18 cellular contexts compared by ENCODE assay signal in the genomic region with DNA sequence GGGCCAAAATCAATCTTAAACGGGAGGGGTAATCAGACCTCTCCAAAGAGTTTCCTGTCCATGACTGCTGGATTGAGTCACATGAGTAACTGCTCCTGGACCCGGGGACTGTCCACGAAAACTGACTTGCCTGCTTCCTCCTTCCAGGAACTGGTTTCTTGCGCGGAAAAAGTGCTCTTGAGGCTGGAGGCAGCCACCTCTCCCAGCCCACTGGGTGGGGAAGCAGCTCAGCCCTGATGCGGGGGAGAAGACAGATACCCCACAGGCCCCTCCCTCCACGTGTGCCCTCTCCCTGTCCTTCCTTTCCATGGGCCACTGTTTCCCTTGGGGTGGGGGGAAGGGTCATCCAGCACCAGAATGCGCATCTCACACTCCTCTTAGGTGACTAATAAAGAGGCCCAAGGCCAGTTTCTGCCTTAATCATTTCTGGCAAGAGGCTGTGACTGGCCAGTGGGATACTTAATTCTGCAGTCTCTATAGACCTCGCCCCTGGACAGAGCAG. TPM values are rescaled to one million over a fixed set of nuclear protein-coding genes. Genes with fewer than 3 reads are reported as not detected.
A peak's percentile ranks its signal among the peaks of the same experiment; 100 is the strongest.
DNase-seq lines count a peak whose midpoint lies in the region; TF ChIP-seq lines count a peak whose summit lies in the region.
"Had no signal": no experiment of that assay in that cellular context is flagged by ENCODE, and none has a peak within 500 bp of the region (broad histone marks: within the 10 kb centered on the region; RNA-seq: fewer than 3 reads in every experiment).

No MANE protein-coding gene starts in this region.

- H3K4me3 Mint-ChIP-seq in HFFc6, result no peak overlapping the region
- H3K4me3 Mint-ChIP-seq in endothelial cell (ENCODE audit: unreplicated experiment), result peak overlapping the region; percentile 35
- H3K4me3 Mint-ChIP-seq: activated CD4-positive, alpha-beta T cell treated with anti-CD3 and anti-CD28 coated beads for 36 hours; T-helper 2 cell treated with Interferon-gamma antibody and Interleukin-4, amounts not matched to agents 5 μg/mL and 100 μg/mL, for 36 hours had no signal

- H3K4me1 ChIP-seq in liver (ENCODE audit: control insufficient read depth in 4 of 4, insufficient read depth in 4 of 4, low read length in 3 of 4), result peaks cover 0 to 17% (median 9%) of the 10 kb centered on the region in 4 donors
- no peaks in the 10 kb centered on the region for H3K4me1 ChIP-seq in BE2C
- H3K4me1 ChIP-seq in smooth muscle cell (ENCODE audit: low read depth), result no peaks in the 10 kb centered on the region

- no peak overlapping the region for H2AFZ ChIP-seq in smooth muscle cell (ENCODE audit: low read depth)

- H3K9me3 Mint-ChIP-seq in HFFc6 (no peaks in the 10 kb centered on the region), endothelial cell (ENCODE audit: unreplicated experiment) (no peaks in the 10 kb centered on the region)
- H3K9me3 Mint-ChIP-seq: T-helper 2 cell treated with Interferon-gamma antibody and Interleukin-4, amounts not matched to agents 5 μg/mL and 100 μg/mL, for 36 hours had no signal

- DNase-seq in AG08396 (ENCODE audit: low spot score) (peak; percentile 46), HFFc6 (peak; percentile 9), endothelial cell (ENCODE audit: low spot score) (no peak), BE2C (no peak), caudate nucleus (lab: John Stamatoyannopoulos, UW) (no peak), T1000 (lab: John Stamatoyannopoulos, UW) (no peak), smooth muscle cell (lab: John Stamatoyannopoulos, UW; ENCODE audit: unreplicated experiment) (no peak)
- DNase-seq: activated CD4-positive, alpha-beta T cell treated with anti-CD3 and anti-CD28 coated beads for 36 hours; activated naive CD4-positive, alpha-beta T cell treated with anti-CD3 and anti-CD28 coated beads, Interleukin-2, amount 50 U/mL, for 16 hours; Calu3; effector memory CD4-positive, alpha-beta T cell; foreskin melanocyte; NCI-H187; NCI-H510A treated with DMSO at 0.1 percent for 48 hours; stimulated activated CD4-positive, alpha-beta T cell treated with anti-CD3 and anti-CD28 coated beads, Interleukin-1b, Interleukin-23, amount 100 ng/mL, for 48 hours had no signal

- H3K4me1 Mint-ChIP-seq in HFFc6 (ENCODE audit: low read depth) (peaks cover 22% of the 10 kb centered on the region), endothelial cell (ENCODE audit: unreplicated experiment) (no peaks in the 10 kb centered on the region)

- peaks cover 2% of the 10 kb centered on the region for H3K27me3 Mint-ChIP-seq in HFFc6 (ENCODE audit: insufficient read depth)
- H3K27me3 Mint-ChIP-seq in endothelial cell (ENCODE audit: unreplicated experiment), result peaks cover 7% of the 10 kb centered on the region
- H3K27me3 Mint-ChIP-seq: activated CD4-positive, alpha-beta T cell treated with anti-CD3 and anti-CD28 coated beads for 36 hours had no signal

- H3K27me3 ChIP-seq in liver (ENCODE audit: control insufficient read depth in 4 of 4, insufficient read depth in 4 of 4, low read length in 3 of 4) (no peaks in the 10 kb centered on the region), BE2C (no peaks in the 10 kb centered on the region), smooth muscle cell (ENCODE audit: low read depth) (no peaks in the 10 kb centered on the region)
- H3K27me3 ChIP-seq: cardiac muscle cell had no signal

- H3K9ac ChIP-seq in liver (ENCODE audit: low read depth in 1 of 2, low read length in 2 of 2) (no peak overlapping the region), smooth muscle cell (ENCODE audit: low read depth) (no peak overlapping the region)

- H3K27ac Mint-ChIP-seq in HFFc6, result peak overlapping the region; percentile 50
- H3K27ac Mint-ChIP-seq in endothelial cell (ENCODE audit: unreplicated experiment), result peak overlapping the region; percentile 20
- H3K27ac Mint-ChIP-seq: activated CD4-positive, alpha-beta T cell treated with anti-CD3 and anti-CD28 coated beads for 36 hours; T-helper 2 cell treated with Interferon-gamma antibody and Interleukin-4, amounts not matched to agents 5 μg/mL and 100 μg/mL, for 36 hours had no signal

- no peaks in the 10 kb centered on the region for H3K9me3 ChIP-seq in liver (ENCODE audit: control insufficient read depth in 4 of 4, low read length in 3 of 4)
- H3K9me3 ChIP-seq in BE2C, result no peaks in the 10 kb centered on the region
- H3K9me3 ChIP-seq in smooth muscle cell (replicated peaks; ENCODE audit: low read depth), result no peaks in the 10 kb centered on the region

- 54% methylated on average over 9 of the region's 9 CpGs for WGBS in liver
- 96% methylated on average over 9 of the region's 9 CpGs for WGBS in smooth muscle cell (ENCODE audit: low lambda C conversion rate)

- H4K20me1 ChIP-seq in smooth muscle cell (ENCODE audit: low read depth), result peaks cover 10% of the 10 kb centered on the region

- no peaks in the 10 kb centered on the region for H3F3A ChIP-seq in smooth muscle cell (ENCODE audit: low read depth)

- TF ChIP-seq CTCF in HFFc6 (IDR thresholded peaks at IDR 0.05) (no peak), endothelial cell (IDR thresholded peaks at IDR 0.05; ENCODE audit: unreplicated experiment) (no peak), liver (IDR thresholded peaks at IDR 0.05; ENCODE audit: low read depth, low read length, missing input control) (no peak), BE2C (IDR thresholded peaks at IDR 0.05; ENCODE audit: low read depth, low read length) (no peak), smooth muscle cell (IDR thresholded peaks at IDR 0.05; ENCODE audit: borderline replicate concordance, insufficient read depth, poor library complexity, severe bottlenecking) (no peak)

- peak overlapping the region; percentile 28 to 46 for H3K27ac ChIP-seq in liver (ENCODE audit: low read depth in 1 of 2, low read length in 2 of 2)
- no peak overlapping the region for H3K27ac ChIP-seq in caudate nucleus (ENCODE audit: low read depth, low read length)
- H3K27ac ChIP-seq in smooth muscle cell (ENCODE audit: low read depth), result no peak overlapping the region
- H3K27ac ChIP-seq: cardiac muscle cell had no signal

- H3K36me3 ChIP-seq in liver (ENCODE audit: control insufficient read depth in 4 of 4, insufficient read depth in 3 of 4, low read depth in 1 of 4, low read length in 3 of 4), result peaks cover 7 to 31% (median 14%) of the 10 kb centered on the region in 4 donors
- peaks cover 42% of the 10 kb centered on the region for H3K36me3 ChIP-seq in BE2C
- peaks cover 9% of the 10 kb centered on the region for H3K36me3 ChIP-seq in smooth muscle cell (ENCODE audit: low read depth)

- H3K36me3 Mint-ChIP-seq in HFFc6 (ENCODE audit: low read depth), result peaks cover 35% of the 10 kb centered on the region
- H3K36me3 Mint-ChIP-seq in endothelial cell (ENCODE audit: low read depth, unreplicated experiment), result peaks cover 32% of the 10 kb centered on the region

- TF ChIP-seq RAD21 in liver (IDR thresholded peaks at IDR 0.05), result no peak

- no peak overlapping the region for H3K4me3 ChIP-seq in liver (ENCODE audit: low read depth in 1 of 3, low read length in 3 of 3)
- no peak overlapping the region for H3K4me3 ChIP-seq in BE2C (ENCODE audit: low read depth, low read length)
- H3K4me3 ChIP-seq in smooth muscle cell, result no peak overlapping the region
- H3K4me3 ChIP-seq: cardiac muscle cell had no signal

- H3K79me2 ChIP-seq in smooth muscle cell (ENCODE audit: low read depth), result no peaks in the 10 kb centered on the region

- H3K4me2 ChIP-seq in smooth muscle cell, result no peak overlapping the region

TF ChIP-seq in liver, 16 proteins besides CTCF, POLR2A, EP300 and RAD21 (continues in another document):
- TF ChIP-seq HNF4A (conservative IDR thresholded peaks at IDR 0.05) (peak in 1 of 2 donors; percentile 11), YY1 (IDR thresholded peaks at IDR 0.05) (no peak)
- TF ChIP-seq, protein P1, sequence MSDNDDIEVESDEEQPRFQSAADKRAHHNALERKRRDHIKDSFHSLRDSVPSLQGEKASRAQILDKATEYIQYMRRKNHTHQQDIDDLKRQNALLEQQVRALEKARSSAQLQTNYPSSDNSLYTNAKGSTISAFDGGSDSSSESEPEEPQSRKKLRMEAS (IDR thresholded peaks at IDR 0.05), result no peak

RNA-seq across cellular contexts. Expression of a gene that starts 12.3 kb away (rescaled TPM):
- 10 to 100 TPM; 20.4 to 26.3 (median 23.5) TPM for total RNA-seq in HFFc6 (2021; fragmentation: NEBNext Ultra II Directional; extraction: Animal tissue kit (Norgen Biotek cat#: 25700))
- 30.9 TPM for total RNA-seq in endothelial cell (ENCODE audit: unreplicated experiment)
- total RNA-seq in liver, result 1 to 10 TPM; 8.7 to 9.5 TPM
- 10 to 100 TPM in 1 of 2 donors, 1 to 10 TPM in 1; 7.4 to 12.1 TPM for polyA plus RNA-seq in liver
- 63.9 TPM for polyA plus RNA-seq in BE2C (2012; ENCODE audit: insufficient read depth, insufficient read length, low read depth)
- 11.5 and 12.9 TPM in 2 replicates for total RNA-seq in smooth muscle cell
- polyA plus RNA-seq in smooth muscle cell, result 18.5 and 21.6 TPM in 2 replicates

RNA-seq across cellular contexts. Expression of a gene that starts 16.6 kb away (rescaled TPM):
- 1 to 10 TPM in 1 of 6 experiments, under 1 TPM in 5; 0.41 to 1.2 (median 0.74) TPM for total RNA-seq in HFFc6 (2021; fragmentation: NEBNext Ultra II Directional; extraction: Animal tissue kit (Norgen Biotek cat#: 25700))
- total RNA-seq in endothelial cell (ENCODE audit: unreplicated experiment), result 9.1 TPM
- total RNA-seq in liver, result 10 to 100 TPM in 1 of 2 donors, 1 to 10 TPM in 1; 6.5 to 11.5 TPM
- polyA plus RNA-seq in liver, result 10 to 100 TPM in 1 of 2 donors, 1 to 10 TPM in 1; 9.2 to 13.3 TPM
- polyA plus RNA-seq in BE2C (2012; ENCODE audit: insufficient read depth, insufficient read length, low read depth), result 6.1 TPM
- 1.4 and 3.1 TPM in 2 replicates for total RNA-seq in smooth muscle cell
- polyA plus RNA-seq in smooth muscle cell, result 3.7 and 6.8 TPM in 2 replicates

RNA-seq across cellular contexts. Expression of a gene that starts 29.4 kb away (rescaled TPM):
- 1 to 10 TPM in 2 of 6 experiments, under 1 TPM in 4; 0.46 to 1.4 (median 0.68) TPM for total RNA-seq in HFFc6 (2021; fragmentation: NEBNext Ultra II Directional; extraction: Animal tissue kit (Norgen Biotek cat#: 25700))
- total RNA-seq in endothelial cell (ENCODE audit: unreplicated experiment) (0.64 TPM), liver (under 1 TPM; 0.25 to 0.37 TPM), smooth muscle cell (2.7 TPM in 1 of 2 replicates, not detected in the other)
- polyA plus RNA-seq in liver (under 1 TPM; 0.28 to 0.85 TPM), smooth muscle cell (0.90 and 0.99 TPM in 2 replicates)
- 4.9 TPM for polyA plus RNA-seq in BE2C (2012; ENCODE audit: insufficient read depth, insufficient read length, low read depth)

RNA-seq across cellular contexts. Expression of a gene that starts 29.7 kb away (rescaled TPM):
- 100 to 1,000 TPM; 406 to 474 (median 417) TPM for total RNA-seq in HFFc6 (2021; fragmentation: NEBNext Ultra II Directional; extraction: Animal tissue kit (Norgen Biotek cat#: 25700))
- total RNA-seq in endothelial cell (ENCODE audit: unreplicated experiment) (169 TPM), liver (100 to 1,000 TPM; 196 to 386 TPM), smooth muscle cell (353 and 377 TPM in 2 replicates)
- polyA plus RNA-seq in liver (100 to 1,000 TPM; 142 to 238 TPM), smooth muscle cell (340 and 396 TPM in 2 replicates)
- 349 TPM for polyA plus RNA-seq in BE2C (2012; ENCODE audit: insufficient read depth, insufficient read length, low read depth)

RNA-seq across cellular contexts. Expression of a gene that starts 49.2 kb away (rescaled TPM):
- total RNA-seq in HFFc6 (2021; fragmentation: NEBNext Ultra II Directional; extraction: Animal tissue kit (Norgen Biotek cat#: 25700)), result 10 to 100 TPM; 16.6 to 20.9 (median 18.2) TPM
- 11.9 TPM for total RNA-seq in endothelial cell (ENCODE audit: unreplicated experiment)
- 10 to 100 TPM in 1 of 2 donors, 1 to 10 TPM in 1; 6.0 to 13.5 TPM for total RNA-seq in liver
- polyA plus RNA-seq in liver, result 10 to 100 TPM; 13.9 to 15.8 TPM
- polyA plus RNA-seq in BE2C (2012; ENCODE audit: insufficient read depth, insufficient read length, low read depth), result 240 TPM
- total RNA-seq in smooth muscle cell, result 2.8 and 11.4 TPM in 2 replicates
- polyA plus RNA-seq in smooth muscle cell, result 21.4 and 28.9 TPM in 2 replicates

Comparison
In these comparisons a context has a peak if more than half of its experiments do, and no peak if none do; other contexts are left out.
1. DNase-seq: peak in AG08396 (single experiment) and HFFc6 (single experiment); none in endothelial cell (single experiment), BE2C (single experiment), caudate nucleus (0 of 61), T1000 (single experiment) and smooth muscle cell (single experiment).
2. H3K27ac ChIP-seq: peak in liver (2 of 2); none in caudate nucleus (single experiment) and smooth muscle cell (single experiment).